In genomic region chr21:36811762-36812161, GRCh38 we compare ENCODE assay signal across 10 cellular contexts.
"Had no signal": no experiment of that assay in that cellular context is flagged by ENCODE, and none has a peak within 500 bp of the region (broad histone marks: within the 10 kb centered on the region; RNA-seq: fewer than 3 reads in every experiment).

No MANE protein-coding gene starts in this region.

- H3K9ac ChIP-seq: GM23248 had no signal

- H3K27me3 Mint-ChIP-seq: IgD-negative memory B cell had no signal

- H3K4me3 ChIP-seq: GM23248 had no signal

- H3K9me3 Mint-ChIP-seq: H9, HFFc6, IgD-negative memory B cell had no signal

- H3K27ac Mint-ChIP-seq: H9, HFFc6, IgD-negative memory B cell had no signal

- H3K4me3 Mint-ChIP-seq: H9, HFFc6, IgD-negative memory B cell had no signal

- H3K27ac ChIP-seq: GM23248, HL-60 had no signal

- ATAC-seq: HepG2 had no signal

- DNase-seq: GM23248, H9, HCEC 1CT, HFFc6, KG1 had no signal

- H2AFZ ChIP-seq: GM23248 had no signal

- FAIRE-seq: H1, H54, HepG2 had no signal
